In the genomic region with DNA sequence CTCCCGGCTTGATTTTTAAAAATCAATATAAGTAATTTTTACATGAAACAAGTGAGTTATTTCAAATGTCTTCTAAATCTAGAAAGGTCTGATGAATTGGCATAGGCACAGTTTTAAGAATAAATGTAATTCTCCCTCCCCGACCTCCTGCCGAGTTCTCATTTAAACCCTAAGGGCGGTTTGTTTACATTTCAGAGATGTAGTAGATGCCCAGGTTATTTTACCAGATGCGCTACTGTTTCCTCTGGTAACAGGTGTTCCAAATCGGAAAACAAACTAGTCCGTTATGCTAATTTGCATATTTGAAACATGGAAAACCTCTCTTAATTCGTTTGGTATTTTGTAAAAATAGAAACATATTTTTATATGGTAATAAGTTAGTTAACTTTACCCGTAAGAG, we compare ENCODE assay signal across 11 cellular contexts. TPM values are rescaled to one million over a fixed set of nuclear protein-coding genes. Genes with fewer than 3 reads are reported as not detected.
DNase-seq lines count a peak whose midpoint lies in the region; ATAC-seq and TF ChIP-seq lines count a peak whose summit lies in the region.
"Had no signal": no experiment of that assay in that cellular context is flagged by ENCODE, and none has a peak within 500 bp of the region (broad histone marks: within the 10 kb centered on the region; RNA-seq: fewer than 3 reads in every experiment).

No MANE protein-coding gene starts in this region.

- peak overlapping the region; percentile 26 for H3K4me3 ChIP-seq in CD8-positive, alpha-beta memory T cell (ENCODE audit: low read length)
- H3K4me3 ChIP-seq in Panc1 (ENCODE audit: low read depth in 2 of 2, low read length in 2 of 2) = peak overlapping the region; percentile 45 to 63
- H3K4me3 ChIP-seq in iPS-18c (ENCODE audit: insufficient read depth, low read depth, low read length) = peak overlapping the region; percentile 47; the same call in 1 of the 2 replicates
- no peak overlapping the region for H3K4me3 ChIP-seq in brain microvascular endothelial cell (ENCODE audit: low read depth, low read length)
- H3K4me3 ChIP-seq in mammary epithelial cell (replicated peaks in 1 of 3; ENCODE audit: insufficient read depth in 1 of 3, low read depth in 2 of 3, low read length in 3 of 3) = no peak overlapping the region
- H3K4me3 ChIP-seq: thoracic aorta had no signal

- H3K4me3 Mint-ChIP-seq in CD8-positive, alpha-beta memory T cell = peak overlapping the region; percentile 68 to 89 (median 73)

- no peak overlapping the region for H3K9ac ChIP-seq in mammary epithelial cell (ENCODE audit: insufficient read depth, low read length)

- peak overlapping the region in 1 of 8 donors; percentile 88 for H3K27ac Mint-ChIP-seq in CD8-positive, alpha-beta memory T cell

- peaks cover 5 to 7% of the 10 kb centered on the region in 2 donors for H3K27me3 Mint-ChIP-seq in CD8-positive, alpha-beta memory T cell

- no peaks in the 10 kb centered on the region for H3K9me3 ChIP-seq in CD8-positive, alpha-beta memory T cell (ENCODE audit: low read length)
- no peaks in the 10 kb centered on the region for H3K9me3 ChIP-seq in Panc1 (ENCODE audit: control insufficient read depth, insufficient read depth, low read depth, low read length)
- H3K9me3 ChIP-seq in iPS-18c (ENCODE audit: control insufficient read depth, insufficient read depth, low read length) = peaks cover 2% of the 10 kb centered on the region
- no peaks in the 10 kb centered on the region for H3K9me3 ChIP-seq in mammary epithelial cell (replicated peaks; ENCODE audit: insufficient read depth, low read length)
- H3K9me3 ChIP-seq: thoracic aorta had no signal

- peak; percentile 34 for ATAC-seq in GM18517 (IDR thresholded peaks at IDR 0.05; ENCODE audit: unreplicated experiment)
- no peak for ATAC-seq in Panc1
- ATAC-seq in GM19455 (IDR thresholded peaks at IDR 0.05; ENCODE audit: unreplicated experiment) = no peak

- H2AFZ ChIP-seq in mammary epithelial cell (ENCODE audit: low read depth, low read length) = no peak overlapping the region

- 71% methylated on average over 9 of the region's 9 CpGs for WGBS in mammary epithelial cell (ENCODE audit: low coverage, missing lambda C conversion rate)

- POLR2A ChIA-PET in CD8-positive, alpha-beta memory T cell (lab: Charles Lee) = no interaction called here
- POLR2A ChIA-PET in Panc1 (lab: Charles Lee) = no interaction called here

- no peaks in the 10 kb centered on the region for H3K36me3 ChIP-seq in CD8-positive, alpha-beta memory T cell (ENCODE audit: insufficient read depth, low read length)
- H3K36me3 ChIP-seq in Panc1 (ENCODE audit: control insufficient read depth, insufficient read depth, low read length) = no peaks in the 10 kb centered on the region
- H3K36me3 ChIP-seq in brain microvascular endothelial cell (replicated peaks) = no peaks in the 10 kb centered on the region
- no peaks in the 10 kb centered on the region for H3K36me3 ChIP-seq in mammary epithelial cell (ENCODE audit: insufficient read depth, low read length)
- H3K36me3 ChIP-seq: thoracic aorta had no signal

- no peak overlapping the region for H3K27ac ChIP-seq in CD8-positive, alpha-beta memory T cell (ENCODE audit: low read depth, low read length)
- H3K27ac ChIP-seq in Panc1 (ENCODE audit: low read length) (peak overlapping the region; percentile 79), brain microvascular endothelial cell (no peak overlapping the region), mammary epithelial cell (ENCODE audit: insufficient read depth, low read depth, low read length) (no peak overlapping the region)
- H3K27ac ChIP-seq: foreskin keratinocyte, thoracic aorta had no signal

- no peak overlapping the region for H3K4me2 ChIP-seq in mammary epithelial cell (ENCODE audit: insufficient read depth, low read depth, low read length)

- in situ Hi-C loops in Panc1 (cut with HindIII; ENCODE audit: low pct_unique_long_range_greater_than_20kb, low sequenced_read_pairs) (no loop called here), brain microvascular endothelial cell (cut with HindIII; ENCODE audit: low pct_ligation_motif_present, low sequenced_read_pairs) (no loop called here), mammary epithelial cell (cut with MboI; ENCODE audit: low sequenced_read_pairs in 2 of 2) (no loop called here)

- CTCF ChIA-PET in CD8-positive, alpha-beta memory T cell (lab: Charles Lee) = no interaction called here
- CTCF ChIA-PET in Panc1 (lab: Charles Lee) (no interaction called here), mammary epithelial cell (lab: Charles Lee; ENCODE audit: low non-redundant PET) (no interaction called here)

- H3K27me3 ChIP-seq in CD8-positive, alpha-beta memory T cell (ENCODE audit: insufficient read depth, low read length, poor library complexity, severe bottlenecking) = peaks cover under 1% of the 10 kb centered on the region
- H3K27me3 ChIP-seq in Panc1 (ENCODE audit: control insufficient read depth, insufficient read depth, low read length) = no peaks in the 10 kb centered on the region
- no peaks in the 10 kb centered on the region for H3K27me3 ChIP-seq in brain microvascular endothelial cell (replicated peaks)
- no peaks in the 10 kb centered on the region for H3K27me3 ChIP-seq in mammary epithelial cell (ENCODE audit: insufficient read depth, low read length)
- H3K27me3 ChIP-seq: foreskin keratinocyte had no signal

- H3K4me1 ChIP-seq in CD8-positive, alpha-beta memory T cell (ENCODE audit: insufficient read depth, low read length) = peaks cover 6% of the 10 kb centered on the region
- H3K4me1 ChIP-seq in Panc1 (ENCODE audit: control insufficient read depth, insufficient read depth, low read length) (peaks cover 34% of the 10 kb centered on the region), mammary epithelial cell (ENCODE audit: insufficient read depth, low read length) (no peaks in the 10 kb centered on the region)
- H3K4me1 ChIP-seq: foreskin keratinocyte had no signal

- intact Hi-C loops in Panc1 (cut with micrococcal nuclease; ENCODE audit: unreplicated experiment) = no loop called here
- intact Hi-C loops in mammary epithelial cell (cut with micrococcal nuclease) = no loop called here

- BruUV-seq in Panc1 (replicated peaks; lab: Mats Ljungman, UMichigan) = no TSS peak
- BruUV-seq in mammary epithelial cell (replicated peaks; lab: Mats Ljungman, UMichigan) = no TSS peak

- dilution Hi-C loops in mammary epithelial cell (cut with HindIII; ENCODE audit: low sequenced_read_pairs) = no loop called here

- no peaks in the 10 kb centered on the region for H3K79me2 ChIP-seq in mammary epithelial cell (ENCODE audit: insufficient read depth, low read length)

- TF ChIP-seq CTCF in Panc1 (IDR thresholded peaks at IDR 0.05) (no peak), brain microvascular endothelial cell (IDR thresholded peaks at IDR 0.05; ENCODE audit: low read depth, low read length, missing control alignments) (no peak), mammary epithelial cell (conservative IDR thresholded peaks at IDR 0.05 in 1 of 2, IDR thresholded peaks at IDR 0.05 in 1 of 2; ENCODE audit: extremely low read depth in 1 of 2, insufficient read depth in 1 of 2, low read depth in 1 of 2, low read length in 2 of 2) (no peak)

- no peaks in the 10 kb centered on the region for H4K20me1 ChIP-seq in mammary epithelial cell (ENCODE audit: insufficient read depth, low read length)

- no peaks in the 10 kb centered on the region for H3K9me3 Mint-ChIP-seq in CD8-positive, alpha-beta memory T cell
- H3K9me3 Mint-ChIP-seq: activated CD4-positive, alpha-beta memory T cell treated with anti-CD3 and anti-CD28 coated beads for 36 hours had no signal

- peaks cover 0 to 2% (median 0%) of the 10 kb centered on the region in 3 donors for H3K36me3 Mint-ChIP-seq in CD8-positive, alpha-beta memory T cell

- peaks cover 3 to 8% (median 7%) of the 10 kb centered on the region in 3 donors for H3K4me1 Mint-ChIP-seq in CD8-positive, alpha-beta memory T cell

- DNase-seq in CD8-positive, alpha-beta memory T cell = no peak
- DNase-seq in Panc1 (ENCODE audit: low read depth, low spot score) = no peak
- no peak for DNase-seq in hypothalamus (lab: John Stamatoyannopoulos, UW)
- no peak for DNase-seq in brain microvascular endothelial cell
- no peak for DNase-seq in mammary epithelial cell

RNA-seq across cellular contexts. Expression of a gene that starts 53.8 kb away (rescaled TPM):
- not detected for total RNA-seq in CD8-positive, alpha-beta memory T cell
- not detected for polyA plus RNA-seq in CD8-positive, alpha-beta memory T cell
- total RNA-seq in Panc1 (2021; ENCODE audit: unreplicated experiment) (not detected), mammary epithelial cell (not detected)
- polyA plus RNA-seq in Panc1 (2012; ENCODE audit: insufficient read length) = 1.1 TPM
- not detected for polyA plus RNA-seq in mammary epithelial cell
- polyA minus RNA-seq in mammary epithelial cell = not detected
- total RNA-seq: foreskin keratinocyte, thoracic aorta had no signal
- polyA plus RNA-seq: foreskin keratinocyte had no signal

Comparison
In these comparisons a context has a peak if more than half of its experiments do, and no peak if none do; other contexts are left out.
1. H3K4me3 ChIP-seq: peak in CD8-positive, alpha-beta memory T cell (single experiment), Panc1 (2 of 2) and iPS-18c (single experiment); none in brain microvascular endothelial cell (single experiment) and mammary epithelial cell (0 of 3).